ENCODE assay signal across 21 cellular contexts in genomic region chr9:126980231-126980630, GRCh38.
"Had no signal": no experiment of that assay in that cellular context is flagged by ENCODE, and none has a peak within 500 bp of the region (broad histone marks: within the 10 kb centered on the region; RNA-seq: fewer than 3 reads in every experiment).

No MANE protein-coding gene starts in this region.

- DNase-seq: activated CD4-positive, alpha-beta T cell treated with anti-CD3 and anti-CD28 coated beads, Interleukin-2, amount 50 U/mL, for 4 hours; activated gamma-delta T cell treated with Interleukin-2 at 50 U/mL for 16 hours; caudate nucleus; endodermal cell; heart right ventricle; immature natural killer cell; mesendoderm; naive thymus-derived CD4-positive, alpha-beta T cell; right cardiac atrium; small intestine; stimulated activated CD4-positive, alpha-beta T cell treated with anti-CD3 and anti-CD28 coated beads, Interleukin-15, amount 100 ng/mL, for 24 hours; stimulated activated CD4-positive, alpha-beta T cell treated with anti-CD3 and anti-CD28 coated beads, Interleukin-2, amount 100 ng/mL, for 48 hours; SW 1271; T-helper 2 cell; testis; WERI-Rb-1 had no signal

- H3K4me3 ChIP-seq: adrenal gland, heart right ventricle, neural progenitor cell, prostate gland, testis had no signal

- H3K27ac ChIP-seq: epithelial cell of prostate, heart right ventricle, neural progenitor cell, testis, WERI-Rb-1 had no signal

- H3K4me2 ChIP-seq: neural progenitor cell had no signal

- H3K36me3 ChIP-seq: adrenal gland, heart right ventricle, neural progenitor cell, prostate gland, WERI-Rb-1 had no signal

- H3K9ac ChIP-seq: neural progenitor cell had no signal

- ATAC-seq: activated naive CD4-positive, alpha-beta T cell treated with anti-CD3 and anti-CD28 coated beads, Interleukin-2, amount 50 U/mL, for 72 hours; heart right ventricle; naive thymus-derived CD4-positive, alpha-beta T cell; right cardiac atrium had no signal

- H3K4me1 ChIP-seq: neural progenitor cell, prostate gland, testis had no signal

- H3K27me3 ChIP-seq: adrenal gland, neural progenitor cell, testis had no signal

- H2AFZ ChIP-seq: neural progenitor cell had no signal
